ENCODE assay signal across 1 cellular context in the genomic region with DNA sequence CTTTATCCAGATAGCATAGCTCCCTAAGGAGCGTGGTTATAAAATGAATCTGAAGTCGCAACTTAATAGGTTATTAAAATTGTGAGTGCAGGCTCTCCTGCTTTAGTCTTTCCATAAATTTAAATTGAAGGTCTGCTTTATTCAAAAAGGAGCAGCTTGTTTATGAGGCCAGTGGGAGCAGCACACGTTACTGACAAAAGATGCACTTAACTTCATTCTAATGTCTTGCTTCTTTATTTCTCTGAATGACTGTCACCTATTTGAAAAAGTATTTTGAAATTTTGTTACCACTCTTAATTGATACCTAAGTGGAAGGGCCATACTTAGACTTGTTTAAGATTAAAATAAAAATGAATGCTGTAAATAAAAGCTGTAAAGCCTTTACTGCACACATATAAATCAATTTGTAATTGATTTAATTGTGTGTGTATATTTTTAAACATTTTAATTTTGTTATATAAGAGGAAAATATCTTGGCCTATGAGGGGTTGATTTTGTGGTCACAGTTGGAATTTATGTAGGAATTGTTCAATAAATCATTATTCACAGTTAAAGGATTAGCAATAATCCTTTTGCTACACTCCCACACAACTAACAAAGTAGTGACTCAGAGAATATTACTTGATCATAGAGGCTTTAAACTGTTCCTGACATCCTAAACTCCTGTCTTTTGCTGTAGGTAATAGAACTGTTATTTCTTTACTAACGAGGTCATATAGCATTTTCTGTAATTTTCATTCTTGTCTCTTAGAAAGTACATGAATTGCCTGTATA.
TF ChIP-seq lines count a peak whose summit lies in the region.

No MANE protein-coding gene starts in this region.

TF ChIP-seq in GM23338, 12 proteins besides CTCF, POLR2A, EP300 and RAD21 (continued from another document):
- TF ChIP-seq, protein P1, sequence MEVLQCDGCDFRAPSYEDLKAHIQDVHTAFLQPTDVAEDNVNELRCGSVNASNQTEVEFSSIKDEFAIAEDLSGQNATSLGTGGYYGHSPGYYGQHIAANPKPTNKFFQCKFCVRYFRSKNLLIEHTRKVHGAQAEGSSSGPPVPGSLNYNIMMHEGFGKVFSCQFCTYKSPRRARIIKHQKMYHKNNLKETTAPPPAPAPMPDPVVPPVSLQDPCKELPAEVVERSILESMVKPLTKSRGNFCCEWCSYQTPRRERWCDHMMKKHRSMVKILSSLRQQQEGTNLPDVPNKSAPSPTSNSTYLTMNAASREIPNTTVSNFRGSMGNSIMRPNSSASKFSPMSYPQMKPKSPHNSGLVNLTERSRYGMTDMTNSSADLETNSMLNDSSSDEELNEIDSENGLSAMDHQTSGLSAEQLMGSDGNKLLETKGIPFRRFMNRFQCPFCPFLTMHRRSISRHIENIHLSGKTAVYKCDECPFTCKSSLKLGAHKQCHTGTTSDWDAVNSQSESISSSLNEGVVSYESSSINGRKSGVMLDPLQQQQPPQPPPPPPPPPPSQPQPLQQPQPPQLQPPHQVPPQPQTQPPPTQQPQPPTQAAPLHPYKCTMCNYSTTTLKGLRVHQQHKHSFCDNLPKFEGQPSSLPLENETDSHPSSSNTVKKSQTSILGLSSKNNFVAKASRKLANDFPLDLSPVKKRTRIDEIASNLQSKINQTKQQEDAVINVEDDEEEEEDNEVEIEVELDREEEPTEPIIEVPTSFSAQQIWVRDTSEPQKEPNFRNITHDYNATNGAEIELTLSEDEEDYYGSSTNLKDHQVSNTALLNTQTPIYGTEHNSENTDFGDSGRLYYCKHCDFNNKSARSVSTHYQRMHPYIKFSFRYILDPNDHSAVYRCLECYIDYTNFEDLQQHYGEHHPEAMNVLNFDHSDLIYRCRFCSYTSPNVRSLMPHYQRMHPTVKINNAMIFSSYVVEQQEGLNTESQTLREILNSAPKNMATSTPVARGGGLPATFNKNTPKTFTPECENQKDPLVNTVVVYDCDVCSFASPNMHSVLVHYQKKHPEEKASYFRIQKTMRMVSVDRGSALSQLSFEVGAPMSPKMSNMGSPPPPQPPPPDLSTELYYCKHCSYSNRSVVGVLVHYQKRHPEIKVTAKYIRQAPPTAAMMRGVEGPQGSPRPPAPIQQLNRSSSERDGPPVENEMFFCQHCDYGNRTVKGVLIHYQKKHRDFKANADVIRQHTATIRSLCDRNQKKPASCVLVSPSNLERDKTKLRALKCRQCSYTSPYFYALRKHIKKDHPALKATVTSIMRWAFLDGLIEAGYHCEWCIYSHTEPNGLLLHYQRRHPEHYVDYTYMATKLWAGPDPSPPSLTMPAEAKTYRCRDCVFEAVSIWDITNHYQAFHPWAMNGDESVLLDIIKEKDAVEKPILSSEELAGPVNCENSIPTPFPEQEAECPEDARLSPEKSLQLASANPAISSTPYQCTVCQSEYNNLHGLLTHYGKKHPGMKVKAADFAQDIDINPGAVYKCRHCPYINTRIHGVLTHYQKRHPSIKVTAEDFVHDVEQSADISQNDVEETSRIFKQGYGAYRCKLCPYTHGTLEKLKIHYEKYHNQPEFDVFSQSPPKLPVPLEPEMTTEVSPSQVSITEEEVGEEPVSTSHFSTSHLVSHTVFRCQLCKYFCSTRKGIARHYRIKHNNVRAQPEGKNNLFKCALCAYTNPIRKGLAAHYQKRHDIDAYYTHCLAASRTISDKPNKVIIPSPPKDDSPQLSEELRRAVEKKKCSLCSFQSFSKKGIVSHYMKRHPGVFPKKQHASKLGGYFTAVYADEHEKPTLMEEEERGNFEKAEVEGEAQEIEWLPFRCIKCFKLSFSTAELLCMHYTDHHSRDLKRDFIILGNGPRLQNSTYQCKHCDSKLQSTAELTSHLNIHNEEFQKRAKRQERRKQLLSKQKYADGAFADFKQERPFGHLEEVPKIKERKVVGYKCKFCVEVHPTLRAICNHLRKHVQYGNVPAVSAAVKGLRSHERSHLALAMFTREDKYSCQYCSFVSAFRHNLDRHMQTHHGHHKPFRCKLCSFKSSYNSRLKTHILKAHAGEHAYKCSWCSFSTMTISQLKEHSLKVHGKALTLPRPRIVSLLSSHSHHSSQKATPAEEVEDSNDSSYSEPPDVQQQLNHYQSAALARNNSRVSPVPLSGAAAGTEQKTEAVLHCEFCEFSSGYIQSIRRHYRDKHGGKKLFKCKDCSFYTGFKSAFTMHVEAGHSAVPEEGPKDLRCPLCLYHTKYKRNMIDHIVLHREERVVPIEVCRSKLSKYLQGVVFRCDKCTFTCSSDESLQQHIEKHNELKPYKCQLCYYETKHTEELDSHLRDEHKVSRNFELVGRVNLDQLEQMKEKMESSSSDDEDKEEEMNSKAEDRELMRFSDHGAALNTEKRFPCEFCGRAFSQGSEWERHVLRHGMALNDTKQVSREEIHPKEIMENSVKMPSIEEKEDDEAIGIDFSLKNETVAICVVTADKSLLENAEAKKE (CRISPR knock-in tag; IDR thresholded peaks at IDR 0.05) = no peak
- no peak for TF ChIP-seq CREB1 (CRISPR knock-in tag; IDR thresholded peaks at IDR 0.05; ENCODE audit: low read depth)
- TF ChIP-seq EZH2phosphoT487 (IDR thresholded peaks at IDR 0.05; ENCODE audit: unreplicated experiment) = no peak
- no peak for TF ChIP-seq JUNB (IDR thresholded peaks at IDR 0.05; ENCODE audit: unreplicated experiment)
- TF ChIP-seq NANOG (IDR thresholded peaks at IDR 0.05; ENCODE audit: borderline replicate concordance) = no peak
